In genomic region chr12:108620236-108620879, GRCh38 we compare ENCODE assay signal across 1 cellular context.
A peak's percentile ranks its signal among the peaks of the same experiment; 100 is the strongest.
TF ChIP-seq lines count a peak whose summit lies in the region.

No MANE protein-coding gene starts in this region.

TF ChIP-seq in HepG2, 621 proteins besides CTCF, POLR2A, EP300 and RAD21 (continued from another document):
- TF ChIP-seq MAFK (conservative IDR thresholded peaks at IDR 0.05 in 1 of 2, IDR thresholded peaks at IDR 0.05 in 1 of 2; ENCODE audit: low read length in 2 of 2) (peak; percentile 13 to 15; a peak in 2 of 4 replicates), FOXA3 (CRISPR knock-in tag; IDR thresholded peaks at IDR 0.05) (peak; percentile 34; the same call in 1 of the 2 replicates), SMYD3 (CRISPR knock-in tag; IDR thresholded peaks at IDR 0.05) (no peak), HNRNPUL1 (IDR thresholded peaks at IDR 0.05; ENCODE audit: low read depth, low read length) (no peak), CREB1 (IDR thresholded peaks at IDR 0.05) (no peak), CREB1 (CRISPR knock-in tag; IDR thresholded peaks at IDR 0.05) (0 out of 2 replicates have a peak, but pooled peaks have one; percentile 33), TBX3 (IDR thresholded peaks at IDR 0.05; ENCODE audit: borderline replicate concordance) (no peak), FOSL1 (CRISPR knock-in tag; IDR thresholded peaks at IDR 0.05; ENCODE audit: borderline replicate concordance) (no peak), CREB3 (CRISPR knock-in tag; IDR thresholded peaks at IDR 0.05) (no peak), ARNT (IDR thresholded peaks at IDR 0.05) (no peak), ERF (CRISPR knock-in tag; IDR thresholded peaks at IDR 0.05) (no peak), HNRNPH1 (optimal IDR thresholded peaks at IDR 0.05; ENCODE audit: low read depth, low read length) (no peak), MIER2 (CRISPR knock-in tag; IDR thresholded peaks at IDR 0.05) (no peak)
- TF ChIP-seq, protein P1, sequence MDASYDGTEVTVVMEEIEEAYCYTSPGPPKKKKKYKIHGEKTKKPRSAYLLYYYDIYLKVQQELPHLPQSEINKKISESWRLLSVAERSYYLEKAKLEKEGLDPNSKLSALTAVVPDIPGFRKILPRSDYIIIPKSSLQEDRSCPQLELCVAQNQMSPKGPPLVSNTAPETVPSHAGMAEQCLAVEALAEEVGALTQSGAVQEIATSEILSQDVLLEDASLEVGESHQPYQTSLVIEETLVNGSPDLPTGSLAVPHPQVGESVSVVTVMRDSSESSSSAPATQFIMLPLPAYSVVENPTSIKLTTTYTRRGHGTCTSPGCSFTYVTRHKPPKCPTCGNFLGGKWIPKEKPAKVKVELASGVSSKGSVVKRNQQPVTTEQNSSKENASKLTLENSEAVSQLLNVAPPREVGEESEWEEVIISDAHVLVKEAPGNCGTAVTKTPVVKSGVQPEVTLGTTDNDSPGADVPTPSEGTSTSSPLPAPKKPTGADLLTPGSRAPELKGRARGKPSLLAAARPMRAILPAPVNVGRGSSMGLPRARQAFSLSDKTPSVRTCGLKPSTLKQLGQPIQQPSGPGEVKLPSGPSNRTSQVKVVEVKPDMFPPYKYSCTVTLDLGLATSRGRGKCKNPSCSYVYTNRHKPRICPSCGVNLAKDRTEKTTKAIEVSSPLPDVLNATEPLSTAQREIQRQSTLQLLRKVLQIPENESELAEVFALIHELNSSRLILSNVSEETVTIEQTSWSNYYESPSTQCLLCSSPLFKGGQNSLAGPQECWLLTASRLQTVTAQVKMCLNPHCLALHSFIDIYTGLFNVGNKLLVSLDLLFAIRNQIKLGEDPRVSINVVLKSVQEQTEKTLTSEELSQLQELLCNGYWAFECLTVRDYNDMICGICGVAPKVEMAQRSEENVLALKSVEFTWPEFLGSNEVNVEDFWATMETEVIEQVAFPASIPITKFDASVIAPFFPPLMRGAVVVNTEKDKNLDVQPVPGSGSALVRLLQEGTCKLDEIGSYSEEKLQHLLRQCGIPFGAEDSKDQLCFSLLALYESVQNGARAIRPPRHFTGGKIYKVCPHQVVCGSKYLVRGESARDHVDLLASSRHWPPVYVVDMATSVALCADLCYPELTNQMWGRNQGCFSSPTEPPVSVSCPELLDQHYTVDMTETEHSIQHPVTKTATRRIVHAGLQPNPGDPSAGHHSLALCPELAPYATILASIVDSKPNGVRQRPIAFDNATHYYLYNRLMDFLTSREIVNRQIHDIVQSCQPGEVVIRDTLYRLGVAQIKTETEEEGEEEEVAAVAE (CRISPR knock-in tag; IDR thresholded peaks at IDR 0.05; ENCODE audit: borderline replicate concordance): no peak
- TF ChIP-seq, protein P2, sequence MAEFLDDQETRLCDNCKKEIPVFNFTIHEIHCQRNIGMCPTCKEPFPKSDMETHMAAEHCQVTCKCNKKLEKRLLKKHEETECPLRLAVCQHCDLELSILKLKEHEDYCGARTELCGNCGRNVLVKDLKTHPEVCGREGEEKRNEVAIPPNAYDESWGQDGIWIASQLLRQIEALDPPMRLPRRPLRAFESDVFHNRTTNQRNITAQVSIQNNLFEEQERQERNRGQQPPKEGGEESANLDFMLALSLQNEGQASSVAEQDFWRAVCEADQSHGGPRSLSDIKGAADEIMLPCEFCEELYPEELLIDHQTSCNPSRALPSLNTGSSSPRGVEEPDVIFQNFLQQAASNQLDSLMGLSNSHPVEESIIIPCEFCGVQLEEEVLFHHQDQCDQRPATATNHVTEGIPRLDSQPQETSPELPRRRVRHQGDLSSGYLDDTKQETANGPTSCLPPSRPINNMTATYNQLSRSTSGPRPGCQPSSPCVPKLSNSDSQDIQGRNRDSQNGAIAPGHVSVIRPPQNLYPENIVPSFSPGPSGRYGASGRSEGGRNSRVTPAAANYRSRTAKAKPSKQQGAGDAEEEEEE (CRISPR knock-in tag; IDR thresholded peaks at IDR 0.05; ENCODE audit: borderline replicate concordance): no peak
